8 cellular contexts compared by ENCODE assay signal in genomic region chr19:39319892-39320168, GRCh38. TPM values are rescaled to one million over a fixed set of nuclear protein-coding genes. Genes with fewer than 3 reads are reported as not detected.
DNase-seq lines count a peak whose midpoint lies in the region; ATAC-seq and TF ChIP-seq lines count a peak whose summit lies in the region.

No MANE protein-coding gene starts in this region.

- peaks cover 14% of the 10 kb centered on the region for H3K36me3 Mint-ChIP-seq in Caco-2 (ENCODE audit: insufficient read depth, unreplicated experiment)

- 5 to 17% (median 6%) methylated on average over 8 to 10 of the region's 10 CpGs for WGBS in ovary, 3 donors
- no CpG with 5 or more reads among the region's 10 CpGs for WGBS in gastroesophageal sphincter (ENCODE audit: low coverage in 1 of 2), 2 donors

- no peaks in the 10 kb centered on the region for H3K9me3 ChIP-seq in Caco-2
- H3K9me3 ChIP-seq in ovary = no peaks in the 10 kb centered on the region
- no peaks in the 10 kb centered on the region for H3K9me3 ChIP-seq in gastroesophageal sphincter

- DNase-seq in Caco-2 (no peak), NCI-H524 treated with DMSO at 0.1 percent for 48 hours (lab: John Stamatoyannopoulos, UW) (peak; percentile 52), coronary artery (ENCODE audit: low spot score) (no peak), ovary (no peak), hepatic stellate cell (ENCODE audit: low spot score) (no peak), NCI-H1092 (lab: John Stamatoyannopoulos, UW) (no peak)
- DNase-seq in stimulated activated naive CD4-positive, alpha-beta T cell treated with Interleukin-2 at 50 U/mL for 16 hours (lab: John Stamatoyannopoulos, UW) = no peak

- no peak overlapping the region for H3K27ac ChIP-seq in coronary artery
- H3K27ac ChIP-seq in ovary = no peak overlapping the region
- no peak overlapping the region for H3K27ac ChIP-seq in gastroesophageal sphincter

- no peaks in the 10 kb centered on the region; the same call in 1 of the 2 replicates for H3K36me3 ChIP-seq in Caco-2 (ENCODE audit: control insufficient read depth, insufficient read depth, low read length)
- H3K36me3 ChIP-seq in ovary = no peaks in the 10 kb centered on the region
- H3K36me3 ChIP-seq in gastroesophageal sphincter = peaks cover 0 to 5% of the 10 kb centered on the region in 2 donors

- POLR2A ChIA-PET in Caco-2 (lab: Charles Lee) = no interaction called here

- no peaks in the 10 kb centered on the region for H3K27me3 Mint-ChIP-seq in Caco-2 (ENCODE audit: insufficient read depth, unreplicated experiment)

- peak overlapping the region; percentile 95 for H3K4me3 ChIP-seq in Caco-2 (ENCODE audit: low read depth, low read length)
- H3K4me3 ChIP-seq in coronary artery = peak overlapping the region; percentile 83
- peak overlapping the region; percentile 20 for H3K4me3 ChIP-seq in ovary
- peak overlapping the region in 1 of 2 donors; percentile 61 for H3K4me3 ChIP-seq in gastroesophageal sphincter

- BruUV-seq in Caco-2 (replicated peaks; lab: Mats Ljungman, UMichigan) = no TSS peak

- TF ChIP-seq CTCF in Caco-2 (IDR thresholded peaks at IDR 0.05; ENCODE audit: insufficient read depth in 1 of 2, low read depth in 1 of 2, low read length in 1 of 2, severe bottlenecking in 1 of 2, unreplicated experiment in 1 of 2) (no peak), coronary artery (IDR thresholded peaks at IDR 0.05) (no peak), ovary (IDR thresholded peaks at IDR 0.05) (no peak), gastroesophageal sphincter (IDR thresholded peaks at IDR 0.05) (no peak)

- CTCF ChIA-PET in Caco-2 (lab: Charles Lee) = no interaction called here

- TF ChIP-seq POLR2A in ovary (IDR thresholded peaks at IDR 0.05) (no peak), gastroesophageal sphincter (IDR thresholded peaks at IDR 0.05) (no peak)

- H3K9me3 Mint-ChIP-seq in Caco-2 (ENCODE audit: unreplicated experiment) = no peaks in the 10 kb centered on the region

- H3K27ac Mint-ChIP-seq in Caco-2 (ENCODE audit: unreplicated experiment) = no peak overlapping the region

- H3K4me1 ChIP-seq in Caco-2 = peaks cover 14% of the 10 kb centered on the region
- H3K4me1 ChIP-seq in ovary (ENCODE audit: insufficient read depth) = peaks cover 6% of the 10 kb centered on the region
- H3K4me1 ChIP-seq in gastroesophageal sphincter = peaks cover 0 to 12% (median 6%) of the 10 kb centered on the region in 3 donors

- TF ChIP-seq EP300 in ovary (IDR thresholded peaks at IDR 0.05) (no peak), gastroesophageal sphincter (IDR thresholded peaks at IDR 0.05) (no peak)

- ATAC-seq in gastroesophageal sphincter = no peak

- peaks cover 33% of the 10 kb centered on the region for H3K4me1 Mint-ChIP-seq in Caco-2 (ENCODE audit: low read depth, unreplicated experiment)

- intact Hi-C loops in Caco-2 (cut with micrococcal nuclease; ENCODE audit: unreplicated experiment) = loop anchor here (1.0 kb wide), 1 partner anchor 12 kb away; no protein-coding TSS in a partner anchor
- intact Hi-C loops in ovary (cut with DNase I) = loop anchor here in 2 of 4 donors (10.0 kb wide), 2 partner anchors 355 to 365 kb away; no protein-coding TSS in a partner anchor

- peak overlapping the region; percentile 93 for H3K4me3 Mint-ChIP-seq in Caco-2 (ENCODE audit: unreplicated experiment)

- H3K27me3 ChIP-seq in Caco-2 (replicated peaks; ENCODE audit: control insufficient read depth, insufficient read depth, low read length) (no peaks in the 10 kb centered on the region), ovary (no peaks in the 10 kb centered on the region), gastroesophageal sphincter (peaks cover 5% of the 10 kb centered on the region)

RNA-seq across cellular contexts. Expression of gene LRFN1, which starts 0.8 kb away (rescaled TPM):
- total RNA-seq in Caco-2 (2022) (21.1 and 21.2 TPM in 2 replicates), ovary (1 to 10 TPM in 4 of 7 donors, under 1 TPM in 3; 0.12 to 2.2 (median 1.2) TPM), gastroesophageal sphincter (1 to 10 TPM in 2 of 4 donors, under 1 TPM in 2; 0.16 to 1.5 (median 1.1) TPM)
- 1 to 10 TPM in 1 of 2 donors, under 1 TPM in 1; 0.40 to 1.2 TPM for polyA plus RNA-seq in ovary

RNA-seq across cellular contexts. Expression of gene GMFG, which starts 16.0 kb away (rescaled TPM):
- total RNA-seq in Caco-2 (2022) (0.91 TPM in 1 of 2 replicates, not detected in the other), ovary (10 to 100 TPM in 3 of 7 donors, 1 to 10 TPM in 4; 5.6 to 21.9 (median 9.9) TPM), gastroesophageal sphincter (10 to 100 TPM in 3 of 4 donors, 1 to 10 TPM in 1; 5.2 to 19.5 (median 14.8) TPM)
- polyA plus RNA-seq in ovary = 10 to 100 TPM; 20.5 to 39.7 TPM

RNA-seq across cellular contexts. Expression of gene SAMD4B, which starts 22.4 kb away (rescaled TPM):
- total RNA-seq in Caco-2 (2022) (132 and 147 TPM in 2 replicates), ovary (100 to 1,000 TPM in 5 of 7 donors, 10 to 100 TPM in 2; 59.0 to 139 (median 110) TPM), gastroesophageal sphincter (100 to 1,000 TPM in 1 of 4 donors, 10 to 100 TPM in 3; 68.2 to 121 (median 92.8) TPM)
- 100 to 1,000 TPM in 1 of 2 donors, 10 to 100 TPM in 1; 64.4 to 119 TPM for polyA plus RNA-seq in ovary

RNA-seq across cellular contexts. Expression of gene IFNL1, which starts 23.6 kb away (rescaled TPM):
- not detected in 2 replicates for total RNA-seq in Caco-2 (2022)
- not detected for total RNA-seq in ovary
- not detected for polyA plus RNA-seq in ovary
- total RNA-seq in gastroesophageal sphincter = not detected

RNA-seq across cellular contexts. Expression of gene IFNL2, which starts 51.6 kb away (rescaled TPM):
- total RNA-seq in Caco-2 (2022) (not detected in 2 replicates), ovary (not detected), gastroesophageal sphincter (not detected)
- polyA plus RNA-seq in ovary = not detected
